22 cellular contexts compared by ENCODE assay signal in genomic region chr7:153939177-153939576, GRCh38.
"Had no signal": no experiment of that assay in that cellular context is flagged by ENCODE, and none has a peak within 500 bp of the region (broad histone marks: within the 10 kb centered on the region; RNA-seq: fewer than 3 reads in every experiment).

No MANE protein-coding gene starts in this region.

- H3K27me3 Mint-ChIP-seq: dendritic cell treated with granulocyte-macrophage colony-stimulating factor and Interleukin-4, amounts not matched to agents 40 ng/mL and 50 ng/mL, for 4 days; effector memory CD8-positive, alpha-beta T cell; natural killer cell treated with Interleukin-12 subunit alpha and Interleukin-12 subunit beta and Interleukin-15 and Interleukin-18, amount 100 ng/mL, for 72 hours had no signal

- H3K27ac ChIP-seq: esophagus squamous epithelium, gastroesophageal sphincter, neural progenitor cell, ovary, right atrium auricular region had no signal

- H3K4me1 Mint-ChIP-seq: immature natural killer cell had no signal

- H3K9me3 ChIP-seq: esophagus squamous epithelium, gastroesophageal sphincter, ovary, right atrium auricular region had no signal

- H3K4me3 Mint-ChIP-seq: dendritic cell treated with granulocyte-macrophage colony-stimulating factor and Interleukin-4, amounts not matched to agents 40 ng/mL and 50 ng/mL, for 4 days; effector memory CD8-positive, alpha-beta T cell; immature natural killer cell; natural killer cell treated with Interleukin-12 subunit alpha and Interleukin-12 subunit beta and Interleukin-15 and Interleukin-18, amount 100 ng/mL, for 72 hours; neural progenitor cell had no signal

- DNase-seq: effector memory CD8-positive, alpha-beta T cell; esophagus squamous epithelium; foreskin fibroblast; glutamatergic neuron; immature natural killer cell; left colon; left ventricle myocardium superior; mesenchymal stem cell; midbrain; nucleus accumbens; ovary; small intestine; stimulated activated CD4-positive, alpha-beta T cell treated with anti-CD3 and anti-CD28 coated beads, Interleukin-12 subunit alpha, Interleukin-12 subunit beta, amount 100 ng/mL, for 4 hours; stimulated activated naive CD4-positive, alpha-beta T cell; trophoblast cell had no signal

- ATAC-seq: effector memory CD8-positive, alpha-beta T cell; gastroesophageal sphincter; left colon; left ventricle myocardium superior; natural killer cell treated with Interleukin-12 subunit alpha and Interleukin-12 subunit beta and Interleukin-15 and Interleukin-18, amount 100 ng/mL, for 72 hours had no signal

- H3K36me3 Mint-ChIP-seq: immature natural killer cell; natural killer cell treated with Interleukin-12 subunit alpha and Interleukin-12 subunit beta and Interleukin-15 and Interleukin-18, amount 100 ng/mL, for 72 hours; neural progenitor cell had no signal

- H3K4me3 ChIP-seq: esophagus squamous epithelium, gastroesophageal sphincter, lung, neural progenitor cell, ovary, right atrium auricular region had no signal

- FAIRE-seq: small intestine, urothelium cell line had no signal

- H3K27ac Mint-ChIP-seq: dendritic cell treated with granulocyte-macrophage colony-stimulating factor and Interleukin-4, amounts not matched to agents 40 ng/mL and 50 ng/mL, for 4 days; effector memory CD8-positive, alpha-beta T cell; immature natural killer cell; natural killer cell treated with Interleukin-12 subunit alpha and Interleukin-12 subunit beta and Interleukin-15 and Interleukin-18, amount 100 ng/mL, for 72 hours; neural progenitor cell had no signal

- H3K27me3 ChIP-seq: esophagus squamous epithelium, gastroesophageal sphincter, neural progenitor cell, ovary, right atrium auricular region had no signal

- H3K4me1 ChIP-seq: esophagus squamous epithelium, right atrium auricular region had no signal
